20 cellular contexts compared by ENCODE assay signal in genomic region chr9:107653263-107653821, GRCh38.
DNase-seq lines count a peak whose midpoint lies in the region; ATAC-seq, FAIRE-seq and TF ChIP-seq lines count a peak whose summit lies in the region.
"Had no signal": no experiment of that assay in that cellular context is flagged by ENCODE, and none has a peak within 500 bp of the region (broad histone marks: within the 10 kb centered on the region; RNA-seq: fewer than 3 reads in every experiment).

No MANE protein-coding gene starts in this region.

- no peak overlapping the region for H2BK5ac ChIP-seq in H1 (ENCODE audit: low read depth, low read length)

- H3K14ac ChIP-seq in H1 (ENCODE audit: insufficient read length): no peak overlapping the region

- POLR2A ChIA-PET in H1 (lab: Charles Lee; ENCODE audit: partially characterized antibody) (no interaction called here), SK-N-SH (lab: Yijun Ruan, JAX) (no interaction called here)

- H3K9me3 ChIP-seq in H1 (ENCODE audit: insufficient read depth in 2 of 2, low read depth in 1 of 2, low read length in 1 of 2): no peaks in the 10 kb centered on the region; a peak in 1 of 4 replicates
- no peaks in the 10 kb centered on the region for H3K9me3 ChIP-seq in small intestine (ENCODE audit: control insufficient read depth, low read depth)
- H3K9me3 ChIP-seq in SK-N-SH: no peaks in the 10 kb centered on the region
- H3K9me3 ChIP-seq: tibial artery had no signal

- CTCF ChIA-PET in H1 (lab: Charles Lee; ENCODE audit: partially characterized antibody): interaction anchor here (1.3 to 1.4 kb wide), 3 partner anchors 14 to 188 kb away, joined by 3 to 4 read pairs (median 3); no protein-coding TSS in a partner anchor
- CTCF ChIA-PET in SK-N-SH (lab: Yijun Ruan, JAX): no interaction called here

- H2AK5ac ChIP-seq in H1 (ENCODE audit: low read depth, low read length): no peak overlapping the region

- no peak overlapping the region for H3K4me3 ChIP-seq in H1 (ENCODE audit: extremely low read depth in 1 of 4, insufficient read depth in 2 of 4, low read depth in 3 of 4, low read length in 4 of 4)
- no peak overlapping the region for H3K4me3 ChIP-seq in small intestine (ENCODE audit: low read depth in 1 of 2, low read length in 2 of 2)
- no peak overlapping the region for H3K4me3 ChIP-seq in SK-N-SH (ENCODE audit: low read depth in 2 of 2, low read length in 1 of 2)
- H3K4me3 ChIP-seq: tibial artery had no signal

- no peaks in the 10 kb centered on the region for H3K23me2 ChIP-seq in H1 (ENCODE audit: low read depth, low read length)

- no peak overlapping the region for H4K8ac ChIP-seq in H1 (ENCODE audit: extremely low read depth, insufficient read depth, low read length)

- no peaks in the 10 kb centered on the region for H3K27me3 ChIP-seq in H1 (replicated peaks in 1 of 4; ENCODE audit: control insufficient read depth in 3 of 4, extremely low read depth in 1 of 4, insufficient read depth in 3 of 4, low read length in 3 of 4)
- H3K27me3 ChIP-seq in small intestine (ENCODE audit: control insufficient read depth in 2 of 2, insufficient read depth in 2 of 2, low read length in 2 of 2): no peaks in the 10 kb centered on the region
- H3K27me3 ChIP-seq in SK-N-SH (ENCODE audit: insufficient read depth): peaks cover 30% of the 10 kb centered on the region; the same call in 1 of the 2 replicates
- H3K27me3 ChIP-seq: tibial artery had no signal

- no peak overlapping the region for H3K27ac ChIP-seq in H1 (ENCODE audit: low read depth, low read length)
- no peak overlapping the region for H3K27ac ChIP-seq in small intestine (ENCODE audit: low read depth in 1 of 2, low read length in 1 of 2)
- no peak overlapping the region for H3K27ac ChIP-seq in SK-N-SH (ENCODE audit: low read depth in 2 of 2, low read length in 1 of 2)
- H3K27ac ChIP-seq: tibial artery had no signal

- no peak overlapping the region for H2BK12ac ChIP-seq in H1 (ENCODE audit: low read depth, low read length)

- FAIRE-seq in H1 (lab: Jason Lieb, UNC): no peak
- no peak for FAIRE-seq in small intestine (lab: Jason Lieb, UNC)
- FAIRE-seq: A204.1, GM19239 had no signal

- H3K4me2 ChIP-seq in H1 (ENCODE audit: insufficient read depth in 1 of 2, low read depth in 2 of 2, low read length in 2 of 2) (no peak overlapping the region), SK-N-SH (no peak overlapping the region)

- H3K36me3 ChIP-seq in H1 (ENCODE audit: control insufficient read depth in 2 of 4, insufficient read depth in 4 of 4, low read length in 3 of 4) (no peaks in the 10 kb centered on the region), small intestine (ENCODE audit: control insufficient read depth in 2 of 2, insufficient read depth in 2 of 2, low read length in 2 of 2) (no peaks in the 10 kb centered on the region), SK-N-SH (replicated peaks in 1 of 2; ENCODE audit: control insufficient read depth in 1 of 2, insufficient read depth in 2 of 2, low read length in 1 of 2) (no peaks in the 10 kb centered on the region)
- H3K36me3 ChIP-seq: tibial artery had no signal

- peak overlapping the region; percentile 15 for H4K5ac ChIP-seq in H1 (ENCODE audit: insufficient read length, low read depth, low read length)

- H3K4me1 ChIP-seq in H1 (replicated peaks in 1 of 4; ENCODE audit: control insufficient read depth in 3 of 4, insufficient read depth in 4 of 4, low read length in 3 of 4) (no peaks in the 10 kb centered on the region), small intestine (ENCODE audit: control insufficient read depth in 2 of 2, insufficient read depth in 1 of 2, low read depth in 1 of 2, low read length in 1 of 2) (no peaks in the 10 kb centered on the region), SK-N-SH (ENCODE audit: control insufficient read depth in 1 of 2, insufficient read depth in 2 of 2, low read depth in 1 of 2, low read length in 1 of 2) (no peaks in the 10 kb centered on the region)
- H3K4me1 ChIP-seq: tibial artery had no signal

- no peaks in the 10 kb centered on the region for H3F3A ChIP-seq in SK-N-SH (replicated peaks; ENCODE audit: insufficient read depth)

- no peak for TF ChIP-seq POLR2A in H1 (IDR thresholded peaks at IDR 0.05; ENCODE audit: control extremely low read depth in 1 of 2, low read depth in 2 of 2, low read length in 2 of 2)

- H3K9me2 ChIP-seq in SK-N-SH: no peaks in the 10 kb centered on the region

- no peak overlapping the region for H3K23ac ChIP-seq in H1 (ENCODE audit: insufficient read length)

- ATAC-seq in GM21381 (IDR thresholded peaks at IDR 0.05; ENCODE audit: unreplicated experiment) (no peak), GM18873 (IDR thresholded peaks at IDR 0.05; ENCODE audit: low FRiP score, unreplicated experiment) (no peak)

- no peak overlapping the region for H3K4ac ChIP-seq in H1 (replicated peaks; ENCODE audit: insufficient read length, low read depth, low read length)

- no peak overlapping the region for H2BK120ac ChIP-seq in H1 (replicated peaks; ENCODE audit: low read depth, low read length)

- H4K20me1 ChIP-seq in H1 (replicated peaks in 1 of 2; ENCODE audit: control insufficient read depth in 1 of 2, insufficient read depth in 2 of 2, low read length in 2 of 2): no peaks in the 10 kb centered on the region
- H4K20me1 ChIP-seq in SK-N-SH (ENCODE audit: insufficient read depth): no peaks in the 10 kb centered on the region

- H3K79me2 ChIP-seq in H1 (ENCODE audit: control insufficient read depth in 1 of 2, insufficient read depth in 2 of 2, low read length in 2 of 2) (no peaks in the 10 kb centered on the region), SK-N-SH (ENCODE audit: insufficient read depth) (no peaks in the 10 kb centered on the region)

- no peak overlapping the region for H3K56ac ChIP-seq in H1 (replicated peaks; ENCODE audit: insufficient read length, low read depth, low read length)

- no peak overlapping the region for H3K9ac ChIP-seq in H1 (replicated peaks in 1 of 4; ENCODE audit: extremely low read depth in 1 of 4, low read depth in 3 of 4, low read length in 3 of 4)
- no peak overlapping the region for H3K9ac ChIP-seq in SK-N-SH

- WGBS in H1 (ENCODE audit: extremely low coverage in 1 of 2, insufficient coverage in 1 of 2, insufficient read length in 1 of 2, insufficient replicate concordance in 2 of 2, low coverage in 1 of 2, low lambda C conversion rate in 2 of 2, missing lambda C conversion rate in 1 of 2), 2 experiments: 87% methylated on average over 4 of the region's 4 CpGs; no CpG with 5 or more reads in 1 of the 2 experiments
- WGBS in small intestine, 3 donors: 59 to 65% (median 60%) methylated on average over 4 of the region's 4 CpGs
- WGBS in SK-N-SH (ENCODE audit: low lambda C conversion rate): 10% methylated on average over 4 of the region's 4 CpGs

- no peaks in the 10 kb centered on the region for H3K79me1 ChIP-seq in H1 (ENCODE audit: low read depth, low read length)

- H2AFZ ChIP-seq in H1 (ENCODE audit: low read length): no peak overlapping the region
- H2AFZ ChIP-seq in SK-N-SH (ENCODE audit: low read depth): no peak overlapping the region

- H3K18ac ChIP-seq in H1 (ENCODE audit: extremely low read depth, low read length): no peak overlapping the region; the same call in 1 of the 2 replicates

- TF ChIP-seq RAD21 in H1 (IDR thresholded peaks at IDR 0.05 in 1 of 2, conservative IDR thresholded peaks at IDR 0.05 in 1 of 2; ENCODE audit: low read depth in 2 of 2, low read length in 2 of 2) (no peak), SK-N-SH (IDR thresholded peaks at IDR 0.05; ENCODE audit: low read length) (no peak)

- no peak overlapping the region for H2BK20ac ChIP-seq in H1 (ENCODE audit: low read length)

- H2BK15ac ChIP-seq in H1 (ENCODE audit: low read length): no peak overlapping the region

- TF ChIP-seq CTCF in H1 (IDR thresholded peaks at IDR 0.05; ENCODE audit: control extremely low read depth in 1 of 3, insufficient read depth in 1 of 3, low read depth in 1 of 3, low read length in 3 of 3) (no peak), SK-N-SH (IDR thresholded peaks at IDR 0.05) (no peak)

- DNase-seq in NCI-H510A treated with DMSO at 0.1 percent for 48 hours (lab: John Stamatoyannopoulos, UW): peak; percentile 17
- no peak for DNase-seq in NCI-H510A (lab: John Stamatoyannopoulos, UW)
- DNase-seq in NCI-H1436 (lab: John Stamatoyannopoulos, UW): peak; percentile 36
- no peak for DNase-seq in H1 (ENCODE audit: low read depth in 1 of 2, low spot score in 2 of 2)
- DNase-seq in small intestine: peak; percentile 8
- DNase-seq in SK-N-SH: no peak
- DNase-seq: activated B cell treated with CpG ODN at 0.5 μM for 24 hours; activated CD4-positive, alpha-beta T cell treated with anti-CD3 and anti-CD28 coated beads, Interleukin-2, amount 50 U/mL, for 4 hours; activated naive CD8-positive, alpha-beta T cell treated with anti-CD3 and anti-CD28 coated beads, Interleukin-2, amount 10 ng/mL, durations not matched to agents 7 days and 5 days; cerebellar nuclear complex; effector CD4-positive, alpha-beta T cell; EL; mammary epithelial cell; NCI-H1048; stimulated activated CD4-positive, alpha-beta T cell treated with anti-CD3 and anti-CD28 coated beads, Interleukin-4, amount 100 ng/mL, for 4 hours; tibial artery had no signal

- H4K91ac ChIP-seq in H1 (replicated peaks; ENCODE audit: insufficient read length, low read length): no peak overlapping the region

- TF ChIP-seq EP300 in H1 (IDR thresholded peaks at IDR 0.05; ENCODE audit: borderline replicate concordance in 1 of 2, low read depth in 2 of 2, low read length in 2 of 2) (no peak), SK-N-SH (IDR thresholded peaks at IDR 0.05; ENCODE audit: borderline replicate concordance in 1 of 2, low read depth in 1 of 2, low read length in 1 of 2) (no peak)

TF ChIP-seq in H1, 55 proteins besides CTCF, POLR2A, EP300 and RAD21 (continues in another document):
- no peak for TF ChIP-seq ATF3 (IDR thresholded peaks at IDR 0.05; ENCODE audit: insufficient read depth, low read depth, low read length)
- TF ChIP-seq ASH2L (IDR thresholded peaks at IDR 0.05; ENCODE audit: low read length): no peak
- TF ChIP-seq CBX5 (IDR thresholded peaks at IDR 0.05; ENCODE audit: low read depth, low read length): no peak
- no peak for TF ChIP-seq KDM4A (IDR thresholded peaks at IDR 0.05; ENCODE audit: low read depth, low read length, severe bottlenecking)

TF ChIP-seq in SK-N-SH, 30 proteins besides CTCF, POLR2A, EP300 and RAD21 (continues in another document):
- TF ChIP-seq ELF1 (IDR thresholded peaks at IDR 0.05) (no peak), YY1 (IDR thresholded peaks at IDR 0.05; ENCODE audit: low read depth) (no peak), CHD2 (IDR thresholded peaks at IDR 0.05; ENCODE audit: low read length, partially characterized antibody) (no peak), PBX3 (IDR thresholded peaks at IDR 0.05) (no peak), FOXM1 (IDR thresholded peaks at IDR 0.05; ENCODE audit: low read depth) (no peak)

Comparison
In these comparisons a context has a peak if more than half of its experiments do, and no peak if none do; other contexts are left out.
1. DNase-seq: peak in NCI-H510A treated with DMSO at 0.1 percent for 48 hours (single experiment), NCI-H1436 (single experiment) and small intestine (single experiment); none in NCI-H510A (single experiment), H1 (0 of 2) and SK-N-SH (single experiment).